8 cellular contexts compared by ENCODE assay signal in genomic region chr14:54566152-54566409, GRCh38. TPM values are rescaled to one million over a fixed set of nuclear protein-coding genes. Genes with fewer than 3 reads are reported as not detected.
DNase-seq lines count a peak whose midpoint lies in the region; ATAC-seq and TF ChIP-seq lines count a peak whose summit lies in the region.

No MANE protein-coding gene starts in this region.

- H3K36me3 ChIP-seq in A673 (ENCODE audit: insufficient read depth, low read length, poor library complexity, severe bottlenecking) (no peaks in the 10 kb centered on the region), iPS-18a (ENCODE audit: control insufficient read depth, low read depth, low read length) (no peaks in the 10 kb centered on the region), suprapubic skin (no peaks in the 10 kb centered on the region)

- intact Hi-C loops in A673 (cut with micrococcal nuclease; ENCODE audit: unreplicated experiment): loop anchor here (2.0 to 10.0 kb wide), 3 partner anchors 76 to 419 kb away; no protein-coding TSS in a partner anchor
- intact Hi-C loops in activated CD4-positive, alpha-beta memory T cell treated with anti-CD3 and anti-CD28 coated beads for 36 hours (cut with micrococcal nuclease): loop anchor here (2.0 kb wide), 2 partner anchors 105 to 315 kb away; no protein-coding TSS in a partner anchor
- intact Hi-C loops in sciatic nerve (cut with DNase I): loop anchor here (2.0 to 5.0 kb wide), 2 partner anchors 125 to 206 kb away; no protein-coding TSS in a partner anchor

- H3K9ac ChIP-seq in iPS-18a (ENCODE audit: low read length): peak overlapping the region; percentile 42

- H3K27me3 ChIP-seq in A673 (replicated peaks; ENCODE audit: insufficient read depth, low read depth, low read length, poor library complexity) (no peaks in the 10 kb centered on the region), iPS-18a (ENCODE audit: control insufficient read depth, insufficient read depth, low read length) (peaks cover 57% of the 10 kb centered on the region), suprapubic skin (no peaks in the 10 kb centered on the region)

- H3K4me3 Mint-ChIP-seq in activated CD4-positive, alpha-beta memory T cell treated with anti-CD3 and anti-CD28 coated beads for 36 hours: peak overlapping the region; percentile 73

- BruUV-seq in A673 (replicated peaks; lab: Mats Ljungman, UMichigan): no TSS peak

- H3K9me3 ChIP-seq in A673 (ENCODE audit: low read depth, low read length, poor library complexity, severe bottlenecking): no peaks in the 10 kb centered on the region
- H3K9me3 ChIP-seq in iPS-18a (ENCODE audit: control insufficient read depth, low read depth, low read length): no peaks in the 10 kb centered on the region
- H3K9me3 ChIP-seq in suprapubic skin: no peaks in the 10 kb centered on the region

- peak; percentile 1 for ATAC-seq in GM21447 (IDR thresholded peaks at IDR 0.05; ENCODE audit: unreplicated experiment)
- ATAC-seq in HG03159 (IDR thresholded peaks at IDR 0.05; ENCODE audit: unreplicated experiment): no peak
- ATAC-seq in sciatic nerve: no peak

- WGBS in suprapubic skin: 0% methylated on average over 5 of the region's 38 CpGs

- no peak overlapping the region for H3K27ac Mint-ChIP-seq in activated CD4-positive, alpha-beta memory T cell treated with anti-CD3 and anti-CD28 coated beads for 36 hours

- no peaks in the 10 kb centered on the region for H3K36me3 Mint-ChIP-seq in activated CD4-positive, alpha-beta memory T cell treated with anti-CD3 and anti-CD28 coated beads for 36 hours

- POLR2A ChIA-PET in A673 (lab: Charles Lee; ENCODE audit: low non-redundant PET): no interaction called here
- POLR2A ChIA-PET in activated CD4-positive, alpha-beta memory T cell treated with anti-CD3 and anti-CD28 coated beads for 36 hours (lab: Charles Lee): interaction anchor here (0.6 to 5.0 kb wide), 3 partner anchors 105 to 289 kb away, joined by 7 to 45 read pairs (median 10); no protein-coding TSS in a partner anchor

- H3K27ac ChIP-seq in A673 (ENCODE audit: low read depth, low read length, poor library complexity, severe bottlenecking): peak overlapping the region; percentile 77
- H3K27ac ChIP-seq in iPS-18a (ENCODE audit: low read length): no peak overlapping the region
- H3K27ac ChIP-seq in suprapubic skin: peak overlapping the region; percentile 97

- CTCF ChIA-PET in A673 (lab: Charles Lee): interaction anchor here (0.5 to 3.9 kb wide), 8 partner anchors 55 to 481 kb away, joined by 3 to 48 read pairs (median 4); no protein-coding TSS in a partner anchor
- CTCF ChIA-PET in activated CD4-positive, alpha-beta memory T cell treated with anti-CD3 and anti-CD28 coated beads for 36 hours (lab: Charles Lee): interaction anchor here (1.2 to 8.5 kb wide), 10 partner anchors 62 to 322 kb away, joined by 3 to 296 read pairs (median 10); no protein-coding TSS in a partner anchor

- no peaks in the 10 kb centered on the region for H3K9me3 Mint-ChIP-seq in activated CD4-positive, alpha-beta memory T cell treated with anti-CD3 and anti-CD28 coated beads for 36 hours

- peaks cover 7% of the 10 kb centered on the region for H3K27me3 Mint-ChIP-seq in activated CD4-positive, alpha-beta memory T cell treated with anti-CD3 and anti-CD28 coated beads for 36 hours

- no peak for TF ChIP-seq EP300 in suprapubic skin (IDR thresholded peaks at IDR 0.05)

- H3K4me3 ChIP-seq in A673 (ENCODE audit: low read depth, low read length, poor library complexity, severe bottlenecking): peak overlapping the region; percentile 87
- H3K4me3 ChIP-seq in iPS-18a (ENCODE audit: low read length): peak overlapping the region; percentile 72
- peak overlapping the region; percentile 93 for H3K4me3 ChIP-seq in suprapubic skin

- peaks cover 27% of the 10 kb centered on the region for H3K4me1 Mint-ChIP-seq in activated CD4-positive, alpha-beta memory T cell treated with anti-CD3 and anti-CD28 coated beads for 36 hours (ENCODE audit: low read depth)

- peak in 1 of 2 donors; percentile 61 for TF ChIP-seq POLR2A in suprapubic skin (IDR thresholded peaks at IDR 0.05)

- DNase-seq in A673 (ENCODE audit: low spot score) (no peak), suprapubic skin (ENCODE audit: low spot score in 2 of 2) (no peak), sciatic nerve (ENCODE audit: low spot score) (no peak)
- no peak for DNase-seq in activated CD4-positive, alpha-beta memory T cell treated with anti-CD3 and anti-CD28 coated beads for 36 hours
- DNase-seq in stimulated activated CD8-positive, alpha-beta memory T cell treated with anti-CD3 and anti-CD28 coated beads, Interleukin-4, amount 100 ng/mL, for 48 hours: no peak

- H3K4me1 ChIP-seq in A673 (ENCODE audit: insufficient read depth, low read length, poor library complexity, severe bottlenecking) (peaks cover 26% of the 10 kb centered on the region), iPS-18a (ENCODE audit: control insufficient read depth, low read depth, low read length) (peaks cover 13% of the 10 kb centered on the region), suprapubic skin (peaks cover 52% of the 10 kb centered on the region)

- TF ChIP-seq CTCF in A673 (conservative IDR thresholded peaks at IDR 0.05; ENCODE audit: low read depth, low read length) (no peak), suprapubic skin (IDR thresholded peaks at IDR 0.05) (no peak)

RNA-seq across cellular contexts. Expression of gene SAMD4A, which starts 0.8 kb away (rescaled TPM):
- total RNA-seq in A673 (2021): 19.8 and 26.5 TPM in 2 replicates
- total RNA-seq in activated CD4-positive, alpha-beta memory T cell treated with anti-CD3 and anti-CD28 coated beads for 36 hours: 1 to 10 TPM; 2.4 to 2.6 TPM
- 10 to 100 TPM in 2 of 4 donors, 1 to 10 TPM in 2; 7.7 to 26.6 (median 9.7) TPM for total RNA-seq in suprapubic skin
- total RNA-seq in sciatic nerve: 59.2 TPM

RNA-seq across cellular contexts. Expression of gene CGRRF1, which starts 56.4 kb away (rescaled TPM):
- total RNA-seq in A673 (2021) (11.2 and 15.6 TPM in 2 replicates), suprapubic skin (10 to 100 TPM in 2 of 4 donors, 1 to 10 TPM in 2; 5.6 to 12.1 (median 9.2) TPM), sciatic nerve (31.9 TPM)
- 10 to 100 TPM; 13.7 to 15.1 TPM for total RNA-seq in activated CD4-positive, alpha-beta memory T cell treated with anti-CD3 and anti-CD28 coated beads for 36 hours
